ENCODE assay signal across 22 cellular contexts in genomic region chr22:47553436-47553835, GRCh38.
DNase-seq lines count a peak whose midpoint lies in the region; ATAC-seq lines count a peak whose summit lies in the region.
"Had no signal": no experiment of that assay in that cellular context is flagged by ENCODE, and none has a peak within 500 bp of the region (broad histone marks: within the 10 kb centered on the region; RNA-seq: fewer than 3 reads in every experiment).

No MANE protein-coding gene starts in this region.

- ATAC-seq in left lobe of liver (no peak), GM18502 (IDR thresholded peaks at IDR 0.05; ENCODE audit: poor library complexity, unreplicated experiment) (no peak), HG03565 (IDR thresholded peaks at IDR 0.05; ENCODE audit: unreplicated experiment) (no peak)
- ATAC-seq: A549, GM12878 had no signal

- intact Hi-C loops in posterior vena cava (cut with DNase I), result no loop called here

- DNase-seq in activated effector memory CD4-positive, alpha-beta T cell treated with anti-CD3 and anti-CD28 coated beads, Interleukin-2, amount 50 U/mL, for 16 hours, result peak; percentile 21
- no peak for DNase-seq in activated effector memory CD4-positive, alpha-beta T cell treated with Interleukin-2 at 50 U/mL for 16 hours
- peak; percentile 17 for DNase-seq in activated CD8-positive, alpha-beta memory T cell treated with anti-CD3 and anti-CD28 coated beads, Interleukin-2, amount 50 U/mL, for 48 hours
- DNase-seq in left lobe of liver (ENCODE audit: low spot score) (peak; percentile 10), posterior vena cava (ENCODE audit: low spot score) (peak; percentile 16), OCI-M2 (lab: John Stamatoyannopoulos, UW; ENCODE audit: unreplicated experiment) (no peak)
- DNase-seq: 8988T; ACHN; AML-193; BE2C; CD4-positive, alpha-beta T cell; CD8-positive, alpha-beta memory T cell; DMS 273 treated with DMSO at 0.1 percent for 48 hours; DMS79; EL; GDM1; GOT3; HFFc6 had no signal

Comparison
In these comparisons a context has a peak if more than half of its experiments do, and no peak if none do; other contexts are left out.
1. DNase-seq: peak in activated effector memory CD4-positive, alpha-beta T cell treated with anti-CD3 and anti-CD28 coated beads, Interleukin-2, amount 50 U/mL, for 16 hours (single experiment), activated CD8-positive, alpha-beta memory T cell treated with anti-CD3 and anti-CD28 coated beads, Interleukin-2, amount 50 U/mL, for 48 hours (single experiment), left lobe of liver (single experiment) and posterior vena cava (single experiment); none in activated effector memory CD4-positive, alpha-beta T cell treated with Interleukin-2 at 50 U/mL for 16 hours (single experiment) and OCI-M2 (single experiment).